ENCODE assay signal across 1 cellular context in genomic region chr2:113848758-113849460, GRCh38.
TF ChIP-seq lines count a peak whose summit lies in the region.

No MANE protein-coding gene starts in this region.

TF ChIP-seq in GM23338, 12 proteins besides CTCF, POLR2A, EP300 and RAD21 (continued from another document):
- no peak for TF ChIP-seq ZNF462 (CRISPR knock-in tag; IDR thresholded peaks at IDR 0.05)
- no peak for TF ChIP-seq NANOG (IDR thresholded peaks at IDR 0.05; ENCODE audit: borderline replicate concordance)
- no peak for TF ChIP-seq ZNF114 (CRISPR knock-in tag; IDR thresholded peaks at IDR 0.05)
